In the genomic region with DNA sequence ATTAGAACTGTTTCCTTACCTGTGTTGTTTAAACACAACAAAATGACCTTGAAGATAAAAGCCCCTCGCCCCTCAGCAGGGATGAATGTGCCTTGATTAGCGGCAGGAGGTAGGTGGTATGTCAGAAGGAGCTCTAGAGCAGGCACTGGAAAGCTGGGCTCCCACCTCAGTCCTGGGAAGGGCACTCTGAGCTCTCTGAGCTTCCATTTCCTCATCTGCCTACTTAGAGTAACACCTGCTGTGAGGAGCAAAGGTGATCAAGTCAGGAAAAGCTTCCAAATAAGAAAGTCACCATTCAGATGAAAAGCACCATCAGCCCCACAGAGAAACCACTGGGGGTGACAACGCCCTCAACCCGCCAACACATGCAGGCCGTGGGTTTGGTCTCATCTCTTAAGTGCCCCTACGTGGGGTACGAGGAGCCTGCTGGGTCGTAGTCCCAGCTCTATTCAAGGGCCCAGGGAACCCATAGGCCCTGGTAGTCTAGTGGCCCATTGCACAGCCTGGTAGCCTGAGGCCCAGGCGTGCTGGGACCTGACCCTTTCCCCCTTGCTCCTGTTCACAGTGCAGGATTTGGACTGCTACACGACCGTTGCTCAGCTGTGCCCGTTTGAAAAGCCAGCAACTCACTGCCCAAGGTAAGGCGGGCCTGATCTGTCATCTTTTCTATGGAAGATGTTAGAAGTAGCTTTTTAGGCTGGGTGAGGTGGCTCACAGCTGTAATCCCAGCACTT, we compare ENCODE assay signal across 2 cellular contexts.
TF ChIP-seq lines count a peak whose summit lies in the region.

No MANE protein-coding gene starts in this region.

TF ChIP-seq in IMR-90, 13 proteins besides CTCF, POLR2A, EP300 and RAD21:
- no peak for TF ChIP-seq CEBPB (IDR thresholded peaks at IDR 0.05; ENCODE audit: low read depth, low read length)
- TF ChIP-seq SMC3 (IDR thresholded peaks at IDR 0.05; ENCODE audit: low read depth, low read length): no peak
- TF ChIP-seq RCOR1 (IDR thresholded peaks at IDR 0.05; ENCODE audit: insufficient replicate concordance, low read length): no peak
- TF ChIP-seq CHD1 (IDR thresholded peaks at IDR 0.05; ENCODE audit: low read depth, low read length): no peak
- TF ChIP-seq, protein P1, sequence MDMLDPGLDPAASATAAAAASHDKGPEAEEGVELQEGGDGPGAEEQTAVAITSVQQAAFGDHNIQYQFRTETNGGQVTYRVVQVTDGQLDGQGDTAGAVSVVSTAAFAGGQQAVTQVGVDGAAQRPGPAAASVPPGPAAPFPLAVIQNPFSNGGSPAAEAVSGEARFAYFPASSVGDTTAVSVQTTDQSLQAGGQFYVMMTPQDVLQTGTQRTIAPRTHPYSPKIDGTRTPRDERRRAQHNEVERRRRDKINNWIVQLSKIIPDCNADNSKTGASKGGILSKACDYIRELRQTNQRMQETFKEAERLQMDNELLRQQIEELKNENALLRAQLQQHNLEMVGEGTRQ (IDR thresholded peaks at IDR 0.05; ENCODE audit: low read depth, low read length): no peak
- TF ChIP-seq, protein P2, sequence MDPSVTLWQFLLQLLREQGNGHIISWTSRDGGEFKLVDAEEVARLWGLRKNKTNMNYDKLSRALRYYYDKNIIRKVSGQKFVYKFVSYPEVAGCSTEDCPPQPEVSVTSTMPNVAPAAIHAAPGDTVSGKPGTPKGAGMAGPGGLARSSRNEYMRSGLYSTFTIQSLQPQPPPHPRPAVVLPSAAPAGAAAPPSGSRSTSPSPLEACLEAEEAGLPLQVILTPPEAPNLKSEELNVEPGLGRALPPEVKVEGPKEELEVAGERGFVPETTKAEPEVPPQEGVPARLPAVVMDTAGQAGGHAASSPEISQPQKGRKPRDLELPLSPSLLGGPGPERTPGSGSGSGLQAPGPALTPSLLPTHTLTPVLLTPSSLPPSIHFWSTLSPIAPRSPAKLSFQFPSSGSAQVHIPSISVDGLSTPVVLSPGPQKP (IDR thresholded peaks at IDR 0.05; ENCODE audit: borderline replicate concordance, low read depth, low read length): no peak
- TF ChIP-seq BHLHE40 (IDR thresholded peaks at IDR 0.05; ENCODE audit: low read depth, low read length): no peak
- no peak for TF ChIP-seq MAZ (IDR thresholded peaks at IDR 0.05; ENCODE audit: borderline replicate concordance, low read depth, low read length)
- no peak for TF ChIP-seq MXI1 (IDR thresholded peaks at IDR 0.05; ENCODE audit: borderline replicate concordance, low read depth, low read length)
- TF ChIP-seq FOS (IDR thresholded peaks at IDR 0.05; ENCODE audit: low read depth, low read length): no peak
- no peak for TF ChIP-seq RFX5 (IDR thresholded peaks at IDR 0.05; ENCODE audit: low read depth, low read length)
- no peak for TF ChIP-seq MAFK (IDR thresholded peaks at IDR 0.05; ENCODE audit: low read depth, low read length)
- no peak for TF ChIP-seq NFE2L2 (IDR thresholded peaks at IDR 0.05; ENCODE audit: low read depth, low read length)
TF ChIP-seq in IMR-90: peak in this region for 0.

TF ChIP-seq in H1, 55 proteins besides CTCF, POLR2A, EP300 and RAD21:
- TF ChIP-seq HDAC2 (IDR thresholded peaks at IDR 0.05; ENCODE audit: borderline replicate concordance in 1 of 2, low read depth in 2 of 2, low read length in 2 of 2) (peak in 1 of 2 experiments; percentile 39; a peak in 1 of 4 replicates), ATF2 (IDR thresholded peaks at IDR 0.05; ENCODE audit: low read length) (no peak), KDM1A (IDR thresholded peaks at IDR 0.05; ENCODE audit: borderline replicate concordance, low read length) (peak; percentile 83)
